17 cellular contexts compared by ENCODE assay signal in genomic region chr11:73230931-73231330, GRCh38. TPM values are rescaled to one million over a fixed set of nuclear protein-coding genes. Genes with fewer than 3 reads are reported as not detected.
"Had no signal": no experiment of that assay in that cellular context is flagged by ENCODE, and none has a peak within 500 bp of the region (broad histone marks: within the 10 kb centered on the region; RNA-seq: fewer than 3 reads in every experiment).

No MANE protein-coding gene starts in this region.

- H3K4me3 Mint-ChIP-seq: activated CD4-positive, alpha-beta T cell treated with anti-CD3 and anti-CD28 coated beads, Interleukin-2, amount 10 ng/mL, durations not matched to agents 7 days and 5 days; activated naive CD4-positive, alpha-beta T cell treated with anti-CD3 and anti-CD28 coated beads, Interleukin-2, amount 50 U/mL, for 24 hours; nephron; stimulated activated naive CD8-positive, alpha-beta T cell treated with anti-CD3 and anti-CD28 coated beads, Interleukin-15, Interleukin-2, amounts not matched to agents 100 ng/mL and 50 ng/mL, for 24 hours had no signal

- H3K36me3 ChIP-seq: prostate gland had no signal

- H3K9me3 ChIP-seq: left ventricle myocardium inferior, prostate gland, upper lobe of left lung had no signal

- DNase-seq: activated CD4-positive, alpha-beta T cell treated with anti-CD3 and anti-CD28 coated beads, Interleukin-2, amount 10 ng/mL, durations not matched to agents 7 days and 5 days; activated T-cell treated with anti-CD3 and anti-CD28 coated beads, Interleukin-2, amount 50 U/mL, for 1 hour; amniotic stem cell; caudate nucleus; left ventricle myocardium inferior; mesenchymal stem cell; occipital lobe; right cardiac atrium had no signal

- H3K4me3 ChIP-seq: hepatocyte, left ventricle myocardium inferior, prostate gland, upper lobe of left lung had no signal

- H3K4me1 Mint-ChIP-seq: activated CD4-positive, alpha-beta T cell treated with anti-CD3 and anti-CD28 coated beads, Interleukin-2, amount 10 ng/mL, durations not matched to agents 7 days and 5 days; activated naive CD4-positive, alpha-beta T cell treated with anti-CD3 and anti-CD28 coated beads, Interleukin-2, amount 50 U/mL, for 24 hours had no signal

- H3K9me3 Mint-ChIP-seq: activated CD4-positive, alpha-beta T cell treated with anti-CD3 and anti-CD28 coated beads, Interleukin-2, amount 10 ng/mL, durations not matched to agents 7 days and 5 days; activated naive CD4-positive, alpha-beta T cell treated with anti-CD3 and anti-CD28 coated beads, Interleukin-2, amount 50 U/mL, for 24 hours; nephron; stimulated activated naive CD8-positive, alpha-beta T cell treated with anti-CD3 and anti-CD28 coated beads, Interleukin-15, Interleukin-2, amounts not matched to agents 100 ng/mL and 50 ng/mL, for 24 hours had no signal

- H3K36me3 Mint-ChIP-seq: activated naive CD4-positive, alpha-beta T cell treated with anti-CD3 and anti-CD28 coated beads, Interleukin-2, amount 50 U/mL, for 24 hours had no signal

- H3K4me1 ChIP-seq: prostate gland had no signal

- H3K27ac ChIP-seq: hepatocyte, prostate gland, upper lobe of left lung had no signal

- H3K27me3 ChIP-seq: hepatocyte, upper lobe of left lung had no signal

- ATAC-seq: esophagus mucosa, right cardiac atrium had no signal

- H3K27ac Mint-ChIP-seq: activated CD4-positive, alpha-beta T cell treated with anti-CD3 and anti-CD28 coated beads, Interleukin-2, amount 10 ng/mL, durations not matched to agents 7 days and 5 days; activated naive CD4-positive, alpha-beta T cell treated with anti-CD3 and anti-CD28 coated beads, Interleukin-2, amount 50 U/mL, for 24 hours; nephron; stimulated activated naive CD8-positive, alpha-beta T cell treated with anti-CD3 and anti-CD28 coated beads, Interleukin-15, Interleukin-2, amounts not matched to agents 100 ng/mL and 50 ng/mL, for 24 hours had no signal

- H3K27me3 Mint-ChIP-seq: activated CD4-positive, alpha-beta T cell treated with anti-CD3 and anti-CD28 coated beads, Interleukin-2, amount 10 ng/mL, durations not matched to agents 7 days and 5 days; activated naive CD4-positive, alpha-beta T cell treated with anti-CD3 and anti-CD28 coated beads, Interleukin-2, amount 50 U/mL, for 24 hours; stimulated activated naive CD8-positive, alpha-beta T cell treated with anti-CD3 and anti-CD28 coated beads, Interleukin-15, Interleukin-2, amounts not matched to agents 100 ng/mL and 50 ng/mL, for 24 hours had no signal

RNA-seq across cellular contexts. Expression of gene P2RY2, which starts 12.8 kb away (rescaled TPM):
- total RNA-seq: activated CD4-positive, alpha-beta T cell treated with anti-CD3 and anti-CD28 coated beads, Interleukin-2, amount 10 ng/mL, durations not matched to agents 7 days and 5 days; occipital lobe; T-helper 1 cell treated with Interleukin-12 subunit alpha and Interleukin-12 subunit beta and Interleukin-4 antibody, amounts not matched to agents 30 ng/mL and 1 ng/mL, for 36 hours; temporal lobe had no signal

RNA-seq across cellular contexts. Expression of gene P2RY6, which starts 41.2 kb away (rescaled TPM):
- total RNA-seq: activated CD4-positive, alpha-beta T cell treated with anti-CD3 and anti-CD28 coated beads, Interleukin-2, amount 10 ng/mL, durations not matched to agents 7 days and 5 days; occipital lobe; T-helper 1 cell treated with Interleukin-12 subunit alpha and Interleukin-12 subunit beta and Interleukin-4 antibody, amounts not matched to agents 30 ng/mL and 1 ng/mL, for 36 hours had no signal
